Comparison of ENCODE assay signal across 2 cellular contexts in genomic region chr7:48025630-48026029, GRCh38.
TF ChIP-seq lines count a peak whose summit lies in the region.

No MANE protein-coding gene starts in this region.

TF ChIP-seq in SK-N-SH treated with all-trans-retinoic acid at 6 μM for 48 hours, 23 proteins besides CTCF, POLR2A, EP300 and RAD21 (continued from another document):
- TF ChIP-seq TSHZ2 (CRISPR knock-in tag; IDR thresholded peaks at IDR 0.05): no peak
- no peak for TF ChIP-seq PATZ1 (CRISPR knock-in tag; IDR thresholded peaks at IDR 0.05; ENCODE audit: borderline replicate concordance)
- TF ChIP-seq ESRRG (CRISPR knock-in tag; IDR thresholded peaks at IDR 0.05): no peak
- no peak for TF ChIP-seq TCF4 (CRISPR knock-in tag; IDR thresholded peaks at IDR 0.05; ENCODE audit: borderline replicate concordance)
- TF ChIP-seq ZNF8 (CRISPR knock-in tag; IDR thresholded peaks at IDR 0.05): no peak
- no peak for TF ChIP-seq CSDC2 (CRISPR knock-in tag; IDR thresholded peaks at IDR 0.05)
- no peak for TF ChIP-seq ZFP3 (CRISPR knock-in tag; IDR thresholded peaks at IDR 0.05)
- no peak for TF ChIP-seq ARNTL (CRISPR knock-in tag; IDR thresholded peaks at IDR 0.05; ENCODE audit: borderline replicate concordance, low read depth)
- TF ChIP-seq BACH2 (CRISPR knock-in tag; IDR thresholded peaks at IDR 0.05; ENCODE audit: borderline replicate concordance): no peak
- no peak for TF ChIP-seq ZNF70 (CRISPR knock-in tag; IDR thresholded peaks at IDR 0.05)
- TF ChIP-seq POU6F1 (CRISPR knock-in tag; IDR thresholded peaks at IDR 0.05; ENCODE audit: borderline replicate concordance, low read depth): no peak
- TF ChIP-seq ISL1 (CRISPR knock-in tag; IDR thresholded peaks at IDR 0.05): no peak
- TF ChIP-seq ZNF565 (CRISPR knock-in tag; conservative IDR thresholded peaks at IDR 0.05; ENCODE audit: low read depth): no peak
TF ChIP-seq in SK-N-SH treated with all-trans-retinoic acid at 6 μM for 48 hours: peak in this region for 0.

TF ChIP-seq in WTC11, 78 proteins besides CTCF, POLR2A, EP300 and RAD21 (continued from another document):
- TF ChIP-seq SMAD3 (CRISPR knock-in tag; IDR thresholded peaks at IDR 0.05; ENCODE audit: borderline replicate concordance) (no peak), ZNF423 (CRISPR knock-in tag; IDR thresholded peaks at IDR 0.05) (no peak), IRF2 (CRISPR knock-in tag; IDR thresholded peaks at IDR 0.05; ENCODE audit: borderline replicate concordance, low read depth) (no peak), NFATC4 (CRISPR knock-in tag; IDR thresholded peaks at IDR 0.05) (no peak), ZNF232 (CRISPR knock-in tag; IDR thresholded peaks at IDR 0.05) (no peak), MXD4 (CRISPR knock-in tag; IDR thresholded peaks at IDR 0.05; ENCODE audit: borderline replicate concordance) (no peak)
- TF ChIP-seq, protein P1, sequence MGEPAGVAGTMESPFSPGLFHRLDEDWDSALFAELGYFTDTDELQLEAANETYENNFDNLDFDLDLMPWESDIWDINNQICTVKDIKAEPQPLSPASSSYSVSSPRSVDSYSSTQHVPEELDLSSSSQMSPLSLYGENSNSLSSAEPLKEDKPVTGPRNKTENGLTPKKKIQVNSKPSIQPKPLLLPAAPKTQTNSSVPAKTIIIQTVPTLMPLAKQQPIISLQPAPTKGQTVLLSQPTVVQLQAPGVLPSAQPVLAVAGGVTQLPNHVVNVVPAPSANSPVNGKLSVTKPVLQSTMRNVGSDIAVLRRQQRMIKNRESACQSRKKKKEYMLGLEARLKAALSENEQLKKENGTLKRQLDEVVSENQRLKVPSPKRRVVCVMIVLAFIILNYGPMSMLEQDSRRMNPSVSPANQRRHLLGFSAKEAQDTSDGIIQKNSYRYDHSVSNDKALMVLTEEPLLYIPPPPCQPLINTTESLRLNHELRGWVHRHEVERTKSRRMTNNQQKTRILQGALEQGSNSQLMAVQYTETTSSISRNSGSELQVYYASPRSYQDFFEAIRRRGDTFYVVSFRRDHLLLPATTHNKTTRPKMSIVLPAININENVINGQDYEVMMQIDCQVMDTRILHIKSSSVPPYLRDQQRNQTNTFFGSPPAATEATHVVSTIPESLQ (CRISPR knock-in tag; IDR thresholded peaks at IDR 0.05): no peak
- TF ChIP-seq, protein P2, sequence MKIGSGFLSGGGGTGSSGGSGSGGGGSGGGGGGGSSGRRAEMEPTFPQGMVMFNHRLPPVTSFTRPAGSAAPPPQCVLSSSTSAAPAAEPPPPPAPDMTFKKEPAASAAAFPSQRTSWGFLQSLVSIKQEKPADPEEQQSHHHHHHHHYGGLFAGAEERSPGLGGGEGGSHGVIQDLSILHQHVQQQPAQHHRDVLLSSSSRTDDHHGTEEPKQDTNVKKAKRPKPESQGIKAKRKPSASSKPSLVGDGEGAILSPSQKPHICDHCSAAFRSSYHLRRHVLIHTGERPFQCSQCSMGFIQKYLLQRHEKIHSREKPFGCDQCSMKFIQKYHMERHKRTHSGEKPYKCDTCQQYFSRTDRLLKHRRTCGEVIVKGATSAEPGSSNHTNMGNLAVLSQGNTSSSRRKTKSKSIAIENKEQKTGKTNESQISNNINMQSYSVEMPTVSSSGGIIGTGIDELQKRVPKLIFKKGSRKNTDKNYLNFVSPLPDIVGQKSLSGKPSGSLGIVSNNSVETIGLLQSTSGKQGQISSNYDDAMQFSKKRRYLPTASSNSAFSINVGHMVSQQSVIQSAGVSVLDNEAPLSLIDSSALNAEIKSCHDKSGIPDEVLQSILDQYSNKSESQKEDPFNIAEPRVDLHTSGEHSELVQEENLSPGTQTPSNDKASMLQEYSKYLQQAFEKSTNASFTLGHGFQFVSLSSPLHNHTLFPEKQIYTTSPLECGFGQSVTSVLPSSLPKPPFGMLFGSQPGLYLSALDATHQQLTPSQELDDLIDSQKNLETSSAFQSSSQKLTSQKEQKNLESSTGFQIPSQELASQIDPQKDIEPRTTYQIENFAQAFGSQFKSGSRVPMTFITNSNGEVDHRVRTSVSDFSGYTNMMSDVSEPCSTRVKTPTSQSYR (CRISPR knock-in tag; IDR thresholded peaks at IDR 0.05): no peak
TF ChIP-seq in WTC11: peak in this region for 0.
